Comparison of ENCODE assay signal across 14 cellular contexts in the genomic region with DNA sequence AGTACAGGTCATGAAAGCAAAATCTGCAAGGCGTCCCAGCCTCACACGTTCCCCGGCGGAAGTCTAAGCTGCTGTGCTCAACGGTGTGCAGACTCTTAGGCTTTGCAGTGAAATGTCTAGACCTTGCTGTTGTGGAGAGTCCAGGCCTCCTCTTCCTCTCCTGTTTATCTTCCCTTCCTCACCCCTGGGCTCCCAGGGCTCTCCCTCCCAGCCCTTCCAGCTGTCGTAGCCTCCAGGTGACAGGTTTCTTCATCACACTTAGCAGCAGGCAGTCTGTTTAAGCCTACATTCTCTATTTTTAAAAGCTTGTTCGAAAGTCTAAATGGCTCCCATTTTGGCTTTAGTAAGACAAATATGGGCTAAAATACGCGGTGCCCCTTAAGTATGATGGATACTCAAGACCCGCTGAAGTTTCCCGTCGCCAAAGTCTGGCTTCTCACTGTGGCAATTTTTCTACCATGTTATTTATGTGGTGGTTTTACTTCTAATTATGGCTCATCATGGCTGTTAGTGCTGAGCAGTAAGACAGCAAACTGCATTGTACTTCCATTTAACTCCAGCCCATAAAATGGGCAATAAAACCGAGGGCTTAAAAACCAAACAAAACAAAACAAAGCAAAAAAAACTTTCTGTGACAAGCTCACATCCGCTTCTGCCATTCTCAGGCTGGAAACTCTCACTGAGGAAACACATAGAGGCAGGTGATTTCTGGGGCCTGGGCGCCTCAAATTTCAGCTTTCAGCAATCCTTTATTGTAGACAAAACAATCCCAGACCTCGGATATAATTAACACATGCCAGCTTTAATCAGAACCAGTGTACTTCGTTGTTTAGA.
DNase-seq lines count a peak whose midpoint lies in the region; ATAC-seq and TF ChIP-seq lines count a peak whose summit lies in the region.
"Had no signal": no experiment of that assay in that cellular context is flagged by ENCODE, and none has a peak within 500 bp of the region (broad histone marks: within the 10 kb centered on the region; RNA-seq: fewer than 3 reads in every experiment).

No MANE protein-coding gene starts in this region.

- H3K27ac Mint-ChIP-seq in activated T-cell treated with anti-CD3 and anti-CD28 coated beads, Interleukin-2, amount 50 U/mL, for 24 hours, result no peak overlapping the region
- H3K27ac Mint-ChIP-seq in WTC11, result no peak overlapping the region
- H3K27ac Mint-ChIP-seq: activated T-helper 2 cell treated with anti-CD3 and anti-CD28 coated beads, Interferon-gamma antibody, Interleukin-2, Interleukin-4, amounts not matched to agents 10 μg/mL and 5 μg/mL and 100 μg/mL, durations not matched to agents 14 hours and 24 hours and 36 hours; memory B cell had no signal

- no peaks in the 10 kb centered on the region for H3K36me3 ChIP-seq in brain microvascular endothelial cell (replicated peaks)
- H3K36me3 ChIP-seq: BLaER1 had no signal

- no peaks in the 10 kb centered on the region for H3K27me3 ChIP-seq in brain microvascular endothelial cell (replicated peaks)
- H3K27me3 ChIP-seq: BLaER1 had no signal

- intact Hi-C loops in cardiac septum (cut with DNase I), result no loop called here

- H3K4me3 ChIP-seq in brain microvascular endothelial cell (ENCODE audit: low read depth, low read length), result no peak overlapping the region
- H3K4me3 ChIP-seq: BLaER1 had no signal

- POLR2A ChIA-PET in WTC11 (lab: Charles Lee), result no interaction called here

- CTCF ChIA-PET in WTC11 (lab: Charles Lee), result interaction anchor here (1.1 kb wide), 1 partner anchor 14 kb away, joined by 4 read pairs; no protein-coding TSS in a partner anchor

- DNase-seq in DMS153 treated with DMSO at 0.1 percent for 48 hours (lab: John Stamatoyannopoulos, UW; ENCODE audit: unreplicated experiment) (peak; percentile 98), NCI-H128 (lab: John Stamatoyannopoulos, UW; ENCODE audit: unreplicated experiment) (peak; percentile 49), NCI-H748 treated with DMSO at 0.1 percent for 48 hours (lab: John Stamatoyannopoulos, UW) (peak; percentile 99), left kidney (ENCODE audit: low read depth, low spot score) (peak; percentile 94), cardiac septum (ENCODE audit: low spot score) (no peak), WTC11 (ENCODE audit: low spot score) (no peak), brain microvascular endothelial cell (no peak)
- no peak for DNase-seq in activated T-cell treated with anti-CD3 and anti-CD28 coated beads, Interleukin-2, amount 50 U/mL, for 24 hours
- DNase-seq: activated CD4-positive, CD25-positive, alpha-beta regulatory T cell treated with anti-CD3 and anti-CD28 coated beads, Interleukin-2, amount 50 U/mL, for 72 hours; caudate nucleus; posterior cingulate gyrus had no signal

- ATAC-seq in WTC11, result no peak

- in situ Hi-C loops in brain microvascular endothelial cell (cut with HindIII; ENCODE audit: low pct_ligation_motif_present, low sequenced_read_pairs), result no loop called here

- peaks cover 77% of the 10 kb centered on the region for H3K27me3 Mint-ChIP-seq in activated T-cell treated with anti-CD3 and anti-CD28 coated beads, Interleukin-2, amount 50 U/mL, for 24 hours
- peaks cover 3% of the 10 kb centered on the region; the same call in 1 of the 2 replicates for H3K27me3 Mint-ChIP-seq in WTC11 (ENCODE audit: low read depth)

- H3K27ac ChIP-seq in brain microvascular endothelial cell, result no peak overlapping the region
- H3K27ac ChIP-seq: BLaER1 had no signal

- TF ChIP-seq CTCF in WTC11 (IDR thresholded peaks at IDR 0.05) (no peak), brain microvascular endothelial cell (IDR thresholded peaks at IDR 0.05; ENCODE audit: low read depth, low read length, missing control alignments) (no peak)

- no peaks in the 10 kb centered on the region for H3K36me3 Mint-ChIP-seq in activated T-cell treated with anti-CD3 and anti-CD28 coated beads, Interleukin-2, amount 50 U/mL, for 24 hours (ENCODE audit: low read depth)
- H3K36me3 Mint-ChIP-seq in WTC11, result no peaks in the 10 kb centered on the region
- H3K36me3 Mint-ChIP-seq: memory B cell had no signal

- H3K9me3 Mint-ChIP-seq in activated T-cell treated with anti-CD3 and anti-CD28 coated beads, Interleukin-2, amount 50 U/mL, for 24 hours, result no peaks in the 10 kb centered on the region
- H3K9me3 Mint-ChIP-seq in WTC11, result no peaks in the 10 kb centered on the region
- H3K9me3 Mint-ChIP-seq: activated T-helper 2 cell treated with anti-CD3 and anti-CD28 coated beads, Interferon-gamma antibody, Interleukin-2, Interleukin-4, amounts not matched to agents 10 μg/mL and 5 μg/mL and 100 μg/mL, durations not matched to agents 14 hours and 24 hours and 36 hours; memory B cell had no signal

- no peak overlapping the region for H3K4me3 Mint-ChIP-seq in activated T-cell treated with anti-CD3 and anti-CD28 coated beads, Interleukin-2, amount 50 U/mL, for 24 hours
- H3K4me3 Mint-ChIP-seq in WTC11, result no peak overlapping the region
- H3K4me3 Mint-ChIP-seq: memory B cell had no signal

- peaks cover 5% of the 10 kb centered on the region for H3K4me1 Mint-ChIP-seq in activated T-cell treated with anti-CD3 and anti-CD28 coated beads, Interleukin-2, amount 50 U/mL, for 24 hours (ENCODE audit: low read depth)
- no peaks in the 10 kb centered on the region for H3K4me1 Mint-ChIP-seq in WTC11
- H3K4me1 Mint-ChIP-seq: memory B cell had no signal

TF ChIP-seq in WTC11, 78 proteins besides CTCF, POLR2A, EP300 and RAD21:
- TF ChIP-seq FOXK1 (CRISPR knock-in tag; IDR thresholded peaks at IDR 0.05) (no peak), RELA (CRISPR knock-in tag; IDR thresholded peaks at IDR 0.05; ENCODE audit: borderline replicate concordance) (no peak), FOXJ3 (CRISPR knock-in tag; IDR thresholded peaks at IDR 0.05; ENCODE audit: borderline replicate concordance) (no peak)
- TF ChIP-seq, protein P1, sequence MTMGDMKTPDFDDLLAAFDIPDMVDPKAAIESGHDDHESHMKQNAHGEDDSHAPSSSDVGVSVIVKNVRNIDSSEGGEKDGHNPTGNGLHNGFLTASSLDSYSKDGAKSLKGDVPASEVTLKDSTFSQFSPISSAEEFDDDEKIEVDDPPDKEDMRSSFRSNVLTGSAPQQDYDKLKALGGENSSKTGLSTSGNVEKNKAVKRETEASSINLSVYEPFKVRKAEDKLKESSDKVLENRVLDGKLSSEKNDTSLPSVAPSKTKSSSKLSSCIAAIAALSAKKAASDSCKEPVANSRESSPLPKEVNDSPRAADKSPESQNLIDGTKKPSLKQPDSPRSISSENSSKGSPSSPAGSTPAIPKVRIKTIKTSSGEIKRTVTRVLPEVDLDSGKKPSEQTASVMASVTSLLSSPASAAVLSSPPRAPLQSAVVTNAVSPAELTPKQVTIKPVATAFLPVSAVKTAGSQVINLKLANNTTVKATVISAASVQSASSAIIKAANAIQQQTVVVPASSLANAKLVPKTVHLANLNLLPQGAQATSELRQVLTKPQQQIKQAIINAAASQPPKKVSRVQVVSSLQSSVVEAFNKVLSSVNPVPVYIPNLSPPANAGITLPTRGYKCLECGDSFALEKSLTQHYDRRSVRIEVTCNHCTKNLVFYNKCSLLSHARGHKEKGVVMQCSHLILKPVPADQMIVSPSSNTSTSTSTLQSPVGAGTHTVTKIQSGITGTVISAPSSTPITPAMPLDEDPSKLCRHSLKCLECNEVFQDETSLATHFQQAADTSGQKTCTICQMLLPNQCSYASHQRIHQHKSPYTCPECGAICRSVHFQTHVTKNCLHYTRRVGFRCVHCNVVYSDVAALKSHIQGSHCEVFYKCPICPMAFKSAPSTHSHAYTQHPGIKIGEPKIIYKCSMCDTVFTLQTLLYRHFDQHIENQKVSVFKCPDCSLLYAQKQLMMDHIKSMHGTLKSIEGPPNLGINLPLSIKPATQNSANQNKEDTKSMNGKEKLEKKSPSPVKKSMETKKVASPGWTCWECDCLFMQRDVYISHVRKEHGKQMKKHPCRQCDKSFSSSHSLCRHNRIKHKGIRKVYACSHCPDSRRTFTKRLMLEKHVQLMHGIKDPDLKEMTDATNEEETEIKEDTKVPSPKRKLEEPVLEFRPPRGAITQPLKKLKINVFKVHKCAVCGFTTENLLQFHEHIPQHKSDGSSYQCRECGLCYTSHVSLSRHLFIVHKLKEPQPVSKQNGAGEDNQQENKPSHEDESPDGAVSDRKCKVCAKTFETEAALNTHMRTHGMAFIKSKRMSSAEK (CRISPR knock-in tag; IDR thresholded peaks at IDR 0.05; ENCODE audit: borderline replicate concordance), result no peak
TF ChIP-seq in WTC11: peak in this region for 0.

Comparison
In these comparisons a context has a peak if more than half of its experiments do, and no peak if none do; other contexts are left out.
1. DNase-seq: peak in DMS153 treated with DMSO at 0.1 percent for 48 hours (single experiment), NCI-H128 (single experiment), NCI-H748 treated with DMSO at 0.1 percent for 48 hours (single experiment) and left kidney (single experiment); none in activated T-cell treated with anti-CD3 and anti-CD28 coated beads, Interleukin-2, amount 50 U/mL, for 24 hours (single experiment), cardiac septum (single experiment), WTC11 (single experiment) and brain microvascular endothelial cell (single experiment).